ENCODE assay signal across 9 cellular contexts in the genomic region with DNA sequence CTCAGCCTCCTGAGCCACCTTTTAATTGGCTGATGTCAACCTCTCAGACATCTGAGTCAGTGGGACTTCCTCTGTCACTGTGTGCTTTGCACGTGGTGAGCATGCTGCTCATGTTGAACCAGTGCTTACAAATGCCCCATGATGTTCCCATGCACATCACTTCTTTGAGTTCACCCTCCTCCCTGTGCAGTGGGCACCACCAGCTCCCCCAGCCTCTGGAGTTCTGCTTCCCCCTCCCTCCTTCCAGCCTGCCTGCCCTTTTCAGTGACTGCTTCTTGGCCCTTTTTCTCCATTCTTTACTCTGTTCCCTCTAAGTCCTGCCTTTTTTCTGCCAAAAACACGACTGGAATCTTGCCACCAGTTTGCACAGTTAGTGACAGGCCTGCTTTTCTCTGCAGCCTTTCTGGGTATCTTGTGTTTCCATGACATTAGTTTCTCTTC. TPM values are rescaled to one million over a fixed set of nuclear protein-coding genes. Genes with fewer than 3 reads are reported as not detected.
A peak's percentile ranks its signal among the peaks of the same experiment; 100 is the strongest.
DNase-seq lines count a peak whose midpoint lies in the region; ATAC-seq and TF ChIP-seq lines count a peak whose summit lies in the region.
"Had no signal": no experiment of that assay in that cellular context is flagged by ENCODE, and none has a peak within 500 bp of the region (broad histone marks: within the 10 kb centered on the region; RNA-seq: fewer than 3 reads in every experiment).

No MANE protein-coding gene starts in this region.

- no peak overlapping the region for H3K4me2 ChIP-seq in fibroblast of lung (ENCODE audit: extremely low read depth, insufficient read depth, low read length)

- 0 out of 2 replicates have a peak overlapping the region, but pooled peaks have one; percentile 7 for H3K27ac ChIP-seq in Panc1 (ENCODE audit: low read length)
- peak overlapping the region; percentile 17 for H3K27ac ChIP-seq in fibroblast of lung (ENCODE audit: insufficient read depth, low read length)

- H3K79me2 ChIP-seq in fibroblast of lung (ENCODE audit: control insufficient read depth, insufficient read depth, low read length) = peaks cover 59% of the 10 kb centered on the region

- H3K4me1 Mint-ChIP-seq in activated CD4-positive, alpha-beta T cell treated with anti-CD3 and anti-CD28 coated beads, Interleukin-2, amount 10 ng/mL, durations not matched to agents 24 days and 14 days = peaks cover 41% of the 10 kb centered on the region
- H3K4me1 Mint-ChIP-seq in activated CD4-positive, alpha-beta T cell treated with anti-CD3 and anti-CD28 coated beads, Interleukin-2, amount 10 ng/mL, durations not matched to agents 7 days and 5 days = peaks cover 52% of the 10 kb centered on the region
- H3K4me1 Mint-ChIP-seq in stimulated activated effector memory CD8-positive, alpha-beta T cell treated with anti-CD3 and anti-CD28 coated beads, Interleukin-12 subunit alpha, Interleukin-12 subunit beta, amount 100 ng/mL, for 72 hours = peaks cover 30% of the 10 kb centered on the region

- CTCF ChIA-PET in activated CD4-positive, alpha-beta T cell treated with anti-CD3 and anti-CD28 coated beads, Interleukin-2, amount 10 ng/mL, durations not matched to agents 7 days and 5 days (lab: Charles Lee) = interaction anchor here (0.6 to 5.1 kb wide), 3 partner anchors 14 to 141 kb away, joined by 3 to 53 read pairs (median 5); no protein-coding TSS in a partner anchor
- CTCF ChIA-PET in Panc1 (lab: Charles Lee) = no interaction called here

- H3K4me3 ChIP-seq in Panc1 (ENCODE audit: low read depth in 2 of 2, low read length in 2 of 2) (no peak overlapping the region), fibroblast of lung (replicated peaks in 1 of 4; ENCODE audit: control extremely low read depth in 1 of 4, insufficient read depth in 1 of 4, low read depth in 3 of 4, low read length in 4 of 4) (no peak overlapping the region)

- POLR2A ChIA-PET in activated CD4-positive, alpha-beta T cell treated with anti-CD3 and anti-CD28 coated beads, Interleukin-2, amount 10 ng/mL, durations not matched to agents 7 days and 5 days (lab: Charles Lee) = no interaction called here
- POLR2A ChIA-PET in Panc1 (lab: Charles Lee) = no interaction called here

- peaks cover 36% of the 10 kb centered on the region for H3K4me1 ChIP-seq in Panc1 (ENCODE audit: control insufficient read depth, insufficient read depth, low read length)
- H3K4me1 ChIP-seq in fibroblast of lung (ENCODE audit: control insufficient read depth, extremely low read depth, insufficient read depth, low read length) = peaks cover 29% of the 10 kb centered on the region

- no peak overlapping the region for H3K9ac ChIP-seq in fibroblast of lung (ENCODE audit: insufficient read depth, low read length)

- TF ChIP-seq CTCF in Panc1 (IDR thresholded peaks at IDR 0.05) (no peak), fibroblast of lung (conservative IDR thresholded peaks at IDR 0.05 in 1 of 2, IDR thresholded peaks at IDR 0.05 in 1 of 2; ENCODE audit: low read depth in 1 of 2, low read length in 2 of 2) (no peak)

- no peaks in the 10 kb centered on the region for H3K9me3 Mint-ChIP-seq in activated CD4-positive, alpha-beta T cell treated with anti-CD3 and anti-CD28 coated beads, Interleukin-2, amount 10 ng/mL, durations not matched to agents 24 days and 14 days
- H3K9me3 Mint-ChIP-seq in activated CD4-positive, alpha-beta T cell treated with anti-CD3 and anti-CD28 coated beads, Interleukin-2, amount 10 ng/mL, durations not matched to agents 7 days and 5 days = no peaks in the 10 kb centered on the region
- H3K9me3 Mint-ChIP-seq in stimulated activated effector memory CD8-positive, alpha-beta T cell treated with anti-CD3 and anti-CD28 coated beads, Interleukin-12 subunit alpha, Interleukin-12 subunit beta, amount 100 ng/mL, for 72 hours = no peaks in the 10 kb centered on the region

- H3K27me3 ChIP-seq in Panc1 (ENCODE audit: control insufficient read depth, insufficient read depth, low read length) (no peaks in the 10 kb centered on the region), fibroblast of lung (ENCODE audit: control insufficient read depth, insufficient read depth, low read length) (no peaks in the 10 kb centered on the region)

- peaks cover 38% of the 10 kb centered on the region for H3K36me3 Mint-ChIP-seq in activated CD4-positive, alpha-beta T cell treated with anti-CD3 and anti-CD28 coated beads, Interleukin-2, amount 10 ng/mL, durations not matched to agents 24 days and 14 days (ENCODE audit: low read depth)
- H3K36me3 Mint-ChIP-seq in activated CD4-positive, alpha-beta T cell treated with anti-CD3 and anti-CD28 coated beads, Interleukin-2, amount 10 ng/mL, durations not matched to agents 7 days and 5 days (ENCODE audit: low read depth) = peaks cover 15% of the 10 kb centered on the region
- peaks cover 79% of the 10 kb centered on the region for H3K36me3 Mint-ChIP-seq in stimulated activated effector memory CD8-positive, alpha-beta T cell treated with anti-CD3 and anti-CD28 coated beads, Interleukin-12 subunit alpha, Interleukin-12 subunit beta, amount 100 ng/mL, for 72 hours

- in situ Hi-C loops in Panc1 (cut with HindIII; ENCODE audit: low pct_unique_long_range_greater_than_20kb, low sequenced_read_pairs) = no loop called here

- H3K36me3 ChIP-seq in Panc1 (ENCODE audit: control insufficient read depth, insufficient read depth, low read length) (no peaks in the 10 kb centered on the region; the same call in 1 of the 2 replicates), fibroblast of lung (ENCODE audit: control insufficient read depth, insufficient read depth, low read length) (peaks cover 3% of the 10 kb centered on the region)

- H3K27ac Mint-ChIP-seq in activated CD4-positive, alpha-beta T cell treated with anti-CD3 and anti-CD28 coated beads, Interleukin-2, amount 10 ng/mL, durations not matched to agents 24 days and 14 days = peak overlapping the region; percentile 77
- H3K27ac Mint-ChIP-seq in activated CD4-positive, alpha-beta T cell treated with anti-CD3 and anti-CD28 coated beads, Interleukin-2, amount 10 ng/mL, durations not matched to agents 7 days and 5 days = no peak overlapping the region
- no peak overlapping the region for H3K27ac Mint-ChIP-seq in stimulated activated effector memory CD8-positive, alpha-beta T cell treated with anti-CD3 and anti-CD28 coated beads, Interleukin-12 subunit alpha, Interleukin-12 subunit beta, amount 100 ng/mL, for 72 hours

- no peaks in the 10 kb centered on the region for H3K27me3 Mint-ChIP-seq in activated CD4-positive, alpha-beta T cell treated with anti-CD3 and anti-CD28 coated beads, Interleukin-2, amount 10 ng/mL, durations not matched to agents 24 days and 14 days
- no peaks in the 10 kb centered on the region for H3K27me3 Mint-ChIP-seq in activated CD4-positive, alpha-beta T cell treated with anti-CD3 and anti-CD28 coated beads, Interleukin-2, amount 10 ng/mL, durations not matched to agents 7 days and 5 days

- H3K9me3 ChIP-seq in Panc1 (ENCODE audit: control insufficient read depth, insufficient read depth, low read depth, low read length) (no peaks in the 10 kb centered on the region), fibroblast of lung (ENCODE audit: control insufficient read depth, insufficient read depth, low read depth, low read length) (no peaks in the 10 kb centered on the region)

- H3K4me3 Mint-ChIP-seq in activated CD4-positive, alpha-beta T cell treated with anti-CD3 and anti-CD28 coated beads, Interleukin-2, amount 10 ng/mL, durations not matched to agents 24 days and 14 days = no peak overlapping the region
- no peak overlapping the region for H3K4me3 Mint-ChIP-seq in activated CD4-positive, alpha-beta T cell treated with anti-CD3 and anti-CD28 coated beads, Interleukin-2, amount 10 ng/mL, durations not matched to agents 7 days and 5 days
- no peak overlapping the region for H3K4me3 Mint-ChIP-seq in stimulated activated effector memory CD8-positive, alpha-beta T cell treated with anti-CD3 and anti-CD28 coated beads, Interleukin-12 subunit alpha, Interleukin-12 subunit beta, amount 100 ng/mL, for 72 hours

- no peak for DNase-seq in activated CD4-positive, alpha-beta T cell treated with anti-CD3 and anti-CD28 coated beads, Interleukin-2, amount 10 ng/mL, durations not matched to agents 24 days and 14 days
- no peak for DNase-seq in activated CD4-positive, alpha-beta T cell treated with anti-CD3 and anti-CD28 coated beads, Interleukin-2, amount 10 ng/mL, durations not matched to agents 7 days and 5 days
- no peak for DNase-seq in Panc1 (ENCODE audit: low read depth, low spot score)
- peak; percentile 33 to 41 for DNase-seq in fibroblast of lung (ENCODE audit: low read depth in 2 of 2)
- no peak for DNase-seq in stimulated activated effector memory CD8-positive, alpha-beta T cell treated with anti-CD3 and anti-CD28 coated beads, Interleukin-12 subunit alpha, Interleukin-12 subunit beta, amount 100 ng/mL, for 72 hours (ENCODE audit: low spot score in 2 of 2)
- no peak for DNase-seq in dedifferentiated amniotic fluid mesenchymal stem cell (ENCODE audit: extremely low spot score)
- DNase-seq in GDM1 (lab: John Stamatoyannopoulos, UW) = no peak
- DNase-seq: NCI-H2171 had no signal

- H4K20me1 ChIP-seq in fibroblast of lung (ENCODE audit: control insufficient read depth, extremely low read depth, insufficient read depth, low read length) = no peaks in the 10 kb centered on the region

- no TSS peak for BruUV-seq in Panc1 (replicated peaks; lab: Mats Ljungman, UMichigan)

- intact Hi-C loops in activated CD4-positive, alpha-beta T cell treated with anti-CD3 and anti-CD28 coated beads, Interleukin-2, amount 10 ng/mL, durations not matched to agents 24 days and 14 days (cut with micrococcal nuclease) = no loop called here
- intact Hi-C loops in Panc1 (cut with micrococcal nuclease; ENCODE audit: unreplicated experiment) = no loop called here

- ATAC-seq in Panc1 = no peak
- ATAC-seq in stimulated activated effector memory CD8-positive, alpha-beta T cell treated with anti-CD3 and anti-CD28 coated beads, Interleukin-12 subunit alpha, Interleukin-12 subunit beta, amount 100 ng/mL, for 72 hours = peak; percentile 59
- no peak for ATAC-seq in HG03108 (IDR thresholded peaks at IDR 0.05; ENCODE audit: unreplicated experiment)

- H2AFZ ChIP-seq in fibroblast of lung (ENCODE audit: low read length) = no peak overlapping the region

RNA-seq across cellular contexts. Expression of a gene that starts 41.6 kb away (rescaled TPM):
- 148 and 177 TPM in 2 replicates for total RNA-seq in activated CD4-positive, alpha-beta T cell treated with anti-CD3 and anti-CD28 coated beads, Interleukin-2, amount 10 ng/mL, durations not matched to agents 24 days and 14 days
- total RNA-seq in activated CD4-positive, alpha-beta T cell treated with anti-CD3 and anti-CD28 coated beads, Interleukin-2, amount 10 ng/mL, durations not matched to agents 7 days and 5 days = 10 to 100 TPM; 86.5 to 99.0 TPM
- 77.4 TPM for total RNA-seq in Panc1 (2021; ENCODE audit: unreplicated experiment)
- polyA plus RNA-seq in Panc1 (2012; ENCODE audit: insufficient read length) = 61.8 TPM
- total RNA-seq in fibroblast of lung = 31.8 and 48.6 TPM in 2 replicates
- 59.1 and 70.2 TPM in 2 replicates for polyA plus RNA-seq in fibroblast of lung
- 62.9 and 68.5 TPM in 2 replicates for polyA plus RNA-seq in fibroblast of lung (2012)
- polyA minus RNA-seq in fibroblast of lung (ENCODE audit: low replicate concordance) = 261 and 483 TPM in 2 replicates

Comparison
In these comparisons a context has a peak if more than half of its experiments do, and no peak if none do; other contexts are left out.
1. DNase-seq: peak in fibroblast of lung (2 of 2); none in activated CD4-positive, alpha-beta T cell treated with anti-CD3 and anti-CD28 coated beads, Interleukin-2, amount 10 ng/mL, durations not matched to agents 24 days and 14 days (single experiment), activated CD4-positive, alpha-beta T cell treated with anti-CD3 and anti-CD28 coated beads, Interleukin-2, amount 10 ng/mL, durations not matched to agents 7 days and 5 days (single experiment), Panc1 (single experiment), stimulated activated effector memory CD8-positive, alpha-beta T cell treated with anti-CD3 and anti-CD28 coated beads, Interleukin-12 subunit alpha, Interleukin-12 subunit beta, amount 100 ng/mL, for 72 hours (0 of 2), dedifferentiated amniotic fluid mesenchymal stem cell (single experiment) and GDM1 (single experiment).